Comparison of ENCODE assay signal across 29 cellular contexts in genomic region chr22:20560716-20561115, GRCh38.
"Had no signal": no experiment of that assay in that cellular context is flagged by ENCODE, and none has a peak within 500 bp of the region (broad histone marks: within the 10 kb centered on the region; RNA-seq: fewer than 3 reads in every experiment).

No MANE protein-coding gene starts in this region.

- H3K9me3 Mint-ChIP-seq: dendritic cell treated with granulocyte-macrophage colony-stimulating factor and Interleukin-4, amounts not matched to agents 40 ng/mL and 50 ng/mL, for 4 days had no signal

- ATAC-seq: activated naive CD4-positive, alpha-beta T cell treated with anti-CD3 and anti-CD28 coated beads, Interleukin-2, amount 50 U/mL, for 72 hours; activated T-cell treated with anti-CD3 and anti-CD28 coated beads, Interleukin-2, amount 50 U/mL, for 4 hours; activated T-helper 17 cell treated with anti-CD3 and anti-CD28 coated beads, Interleukin-2, amount 50 U/mL, for 72 hours; left lung; lower lobe of right lung; sciatic nerve had no signal

- H3K27ac ChIP-seq: breast epithelium, epithelial cell of prostate, esophagus squamous epithelium, left lung, lower lobe of right lung, neutrophil, ovary, prostate gland, stomach, thyroid gland had no signal

- DNase-seq: activated CD4-positive, alpha-beta T cell treated with anti-CD3 and anti-CD28 coated beads for 4 hours; activated CD4-positive, alpha-beta T cell treated with anti-CD3 and anti-CD28 coated beads, Interleukin-2, amount 50 U/mL, for 48 hours; activated CD4-positive, CD25-positive, alpha-beta regulatory T cell; activated gamma-delta T cell treated with Interleukin-2 at 50 U/mL for 16 hours; activated T-cell treated with anti-CD3 and anti-CD28 coated beads, Interleukin-2, amount 50 U/mL, for 4 hours; central memory CD4-positive, alpha-beta T cell; effector CD4-positive, alpha-beta T cell; esophagus squamous epithelium; foreskin melanocyte; left lung; lower lobe of right lung; mesenchymal stem cell; nephron progenitor cell; retina; stimulated activated CD4-positive, alpha-beta T cell treated with anti-CD3 and anti-CD28 coated beads, Interleukin-12 subunit alpha, Interleukin-12 subunit beta, amount 100 ng/mL, for 4 hours; stimulated activated CD4-positive, alpha-beta T cell treated with anti-CD3 and anti-CD28 coated beads, Interleukin-4, amount 100 ng/mL, for 1 hour; stomach; SW 1271; thyroid gland had no signal

- H3K27me3 Mint-ChIP-seq: activated T-helper 17 cell treated with anti-CD3 and anti-CD28 coated beads, Interleukin-2, amount 50 U/mL, for 72 hours; dendritic cell treated with granulocyte-macrophage colony-stimulating factor and Interleukin-4, amounts not matched to agents 40 ng/mL and 50 ng/mL, for 4 days had no signal

- H3K4me3 ChIP-seq: breast epithelium, esophagus squamous epithelium, left lung, lower lobe of right lung, ovary, prostate gland, skin epidermis, stomach, thyroid gland had no signal

- H3K36me3 ChIP-seq: breast epithelium, ovary had no signal

- H3K4me1 ChIP-seq: breast epithelium, prostate gland had no signal

- H3K27me3 ChIP-seq: breast epithelium, esophagus squamous epithelium, left lung, neutrophil, ovary, stomach, thyroid gland had no signal

- H3K9me3 ChIP-seq: breast epithelium, esophagus squamous epithelium, left lung, lower lobe of right lung, neutrophil, ovary, prostate gland, stomach, thyroid gland had no signal

- H3K27ac Mint-ChIP-seq: activated naive CD4-positive, alpha-beta T cell treated with anti-CD3 and anti-CD28 coated beads, Interleukin-2, amount 50 U/mL, for 72 hours; activated T-helper 17 cell treated with anti-CD3 and anti-CD28 coated beads, Interleukin-2, amount 50 U/mL, for 72 hours; dendritic cell treated with granulocyte-macrophage colony-stimulating factor and Interleukin-4, amounts not matched to agents 40 ng/mL and 50 ng/mL, for 4 days; nephron progenitor cell had no signal

- H3K4me3 Mint-ChIP-seq: activated T-cell treated with anti-CD3 and anti-CD28 coated beads, Interleukin-2, amount 50 U/mL, for 4 hours; activated T-helper 17 cell treated with anti-CD3 and anti-CD28 coated beads, Interleukin-2, amount 50 U/mL, for 72 hours; dendritic cell treated with granulocyte-macrophage colony-stimulating factor and Interleukin-4, amounts not matched to agents 40 ng/mL and 50 ng/mL, for 4 days; nephron progenitor cell had no signal
